12 cellular contexts compared by ENCODE assay signal in the genomic region with DNA sequence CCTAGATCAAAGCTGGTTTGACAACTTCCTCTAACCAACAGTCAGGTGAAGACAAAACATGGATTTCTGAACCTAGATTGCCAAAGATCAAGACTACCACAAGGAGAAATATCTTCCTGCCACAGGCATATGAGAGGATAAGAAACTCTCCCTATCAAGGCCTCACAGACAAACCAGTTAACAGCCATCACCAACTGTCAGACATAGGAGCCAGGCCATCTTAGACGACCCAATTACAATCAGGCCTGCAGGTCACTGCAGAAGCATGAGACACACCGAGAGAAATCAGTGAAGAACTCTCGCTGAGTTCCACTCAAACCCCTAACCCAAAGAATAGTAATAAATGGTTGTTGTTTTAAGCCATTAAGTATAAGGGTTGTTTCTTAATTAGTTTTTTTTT. TPM values are rescaled to one million over a fixed set of nuclear protein-coding genes. Genes with fewer than 3 reads are reported as not detected.
"Had no signal": no experiment of that assay in that cellular context is flagged by ENCODE, and none has a peak within 500 bp of the region (broad histone marks: within the 10 kb centered on the region; RNA-seq: fewer than 3 reads in every experiment).

No MANE protein-coding gene starts in this region.

RNA-seq across cellular contexts. Expression of a gene that starts 45.4 kb away (rescaled TPM):
- total RNA-seq: activated CD4-positive, alpha-beta T cell treated with anti-CD3 and anti-CD28 coated beads, Interleukin-2, amount 10 ng/mL, durations not matched to agents 24 days and 14 days; activated CD8-positive, alpha-beta memory T cell treated with anti-CD3 and anti-CD28 coated beads for 36 hours; activated CD8-positive, alpha-beta T cell treated with anti-CD3 and anti-CD28 coated beads for 36 hours; activated naive CD8-positive, alpha-beta T cell treated with anti-CD3 and anti-CD28 coated beads, Interleukin-2, amount 10 ng/mL, durations not matched to agents 7 days and 5 days; activated T-cell treated with anti-CD3 and anti-CD28 coated beads, Interleukin-2, amount 50 U/mL, for 72 hours; activated T-helper 17 cell treated with anti-CD3 and anti-CD28 coated beads, Interleukin-2, amount 50 U/mL, for 72 hours; ascending aorta; MCF 10A; RPMI7951; T-helper 1 cell treated with Interleukin-12 subunit alpha and Interleukin-12 subunit beta and Interleukin-4 antibody, amounts not matched to agents 30 ng/mL and 1 ng/mL, for 36 hours; T-helper 2 cell treated with Interferon-gamma antibody and Interleukin-4, amounts not matched to agents 100 ng/mL and 5 ng/mL, for 36 hours had no signal
- polyA plus RNA-seq: adipose tissue had no signal
